ENCODE assay signal across 1 cellular context in the genomic region with DNA sequence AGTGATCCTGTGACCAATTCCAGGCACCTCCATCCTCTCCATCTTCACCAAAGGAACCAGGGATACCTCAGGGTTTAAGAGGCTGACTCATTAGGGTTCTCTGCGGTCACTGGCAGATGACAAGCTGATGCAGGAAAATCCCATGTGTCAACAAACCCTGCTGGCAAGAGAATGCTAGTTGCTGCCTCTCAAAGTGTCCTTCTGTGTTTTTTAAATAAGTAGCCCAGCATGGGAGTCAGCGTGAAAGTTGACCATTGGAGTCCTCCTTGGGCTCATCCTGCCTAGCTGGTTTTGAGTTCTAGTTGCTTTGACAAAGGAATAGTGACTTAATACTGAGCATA.
A peak's percentile ranks its signal among the peaks of the same experiment; 100 is the strongest.
TF ChIP-seq lines count a peak whose summit lies in the region.

No MANE protein-coding gene starts in this region.

TF ChIP-seq in HEK293, 187 proteins besides CTCF, POLR2A, EP300 and RAD21 (continued from another document and continues in another):
- TF ChIP-seq REST (tag by site-specific recombination; IDR thresholded peaks at IDR 0.05) = no peak
- peak; percentile 78 for TF ChIP-seq ZNF184 (tag by site-specific recombination; IDR thresholded peaks at IDR 0.05)
- TF ChIP-seq ZNF16 (tag by site-specific recombination; IDR thresholded peaks at IDR 0.05; ENCODE audit: low read depth) = no peak
- peak; percentile 87; the same call in 1 of the 2 replicates for TF ChIP-seq ZNF24 (tag by site-specific recombination; IDR thresholded peaks at IDR 0.05)
- peak; percentile 88 for TF ChIP-seq OSR2 (tag by site-specific recombination; IDR thresholded peaks at IDR 0.05)
- TF ChIP-seq ZNF785 (tag by site-specific recombination; IDR thresholded peaks at IDR 0.05) = no peak
- TF ChIP-seq, protein P1, sequence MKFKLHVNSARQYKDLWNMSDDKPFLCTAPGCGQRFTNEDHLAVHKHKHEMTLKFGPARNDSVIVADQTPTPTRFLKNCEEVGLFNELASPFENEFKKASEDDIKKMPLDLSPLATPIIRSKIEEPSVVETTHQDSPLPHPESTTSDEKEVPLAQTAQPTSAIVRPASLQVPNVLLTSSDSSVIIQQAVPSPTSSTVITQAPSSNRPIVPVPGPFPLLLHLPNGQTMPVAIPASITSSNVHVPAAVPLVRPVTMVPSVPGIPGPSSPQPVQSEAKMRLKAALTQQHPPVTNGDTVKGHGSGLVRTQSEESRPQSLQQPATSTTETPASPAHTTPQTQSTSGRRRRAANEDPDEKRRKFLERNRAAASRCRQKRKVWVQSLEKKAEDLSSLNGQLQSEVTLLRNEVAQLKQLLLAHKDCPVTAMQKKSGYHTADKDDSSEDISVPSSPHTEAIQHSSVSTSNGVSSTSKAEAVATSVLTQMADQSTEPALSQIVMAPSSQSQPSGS (tag by site-specific recombination; IDR thresholded peaks at IDR 0.05; ENCODE audit: low read depth) = no peak
- no peak for TF ChIP-seq SETDB1 (IDR thresholded peaks at IDR 0.05; ENCODE audit: insufficient read length, low read length)
- no peak for TF ChIP-seq KLF9 (tag by site-specific recombination; IDR thresholded peaks at IDR 0.05; ENCODE audit: low read depth)
- no peak for TF ChIP-seq ZNF404 (tag by site-specific recombination; IDR thresholded peaks at IDR 0.05)
- TF ChIP-seq IKZF3 (tag by site-specific recombination; IDR thresholded peaks at IDR 0.05) = no peak; the same call in 1 of the 2 replicates
- no peak for TF ChIP-seq ZNF211 (tag by site-specific recombination; IDR thresholded peaks at IDR 0.05; ENCODE audit: low read depth)
- TF ChIP-seq ZNF626 (tag by site-specific recombination; IDR thresholded peaks at IDR 0.05) = no peak
- TF ChIP-seq ZNF366 (tag by site-specific recombination; conservative IDR thresholded peaks at IDR 0.05) = peak; percentile 53
- TF ChIP-seq OVOL3 (tag by site-specific recombination; IDR thresholded peaks at IDR 0.05) = no peak
- no peak for TF ChIP-seq ZSCAN4 (tag by site-specific recombination; IDR thresholded peaks at IDR 0.05)
- peak; percentile 60; the same call in 1 of the 2 replicates for TF ChIP-seq ZBTB48 (tag by site-specific recombination; IDR thresholded peaks at IDR 0.05)
- TF ChIP-seq ZBTB6 (tag by site-specific recombination; IDR thresholded peaks at IDR 0.05) = no peak
- peak; percentile 62 for TF ChIP-seq ZNF629 (tag by site-specific recombination; IDR thresholded peaks at IDR 0.05)
- no peak for TF ChIP-seq ZSCAN30 (tag by site-specific recombination; IDR thresholded peaks at IDR 0.05)
- TF ChIP-seq, protein P2, sequence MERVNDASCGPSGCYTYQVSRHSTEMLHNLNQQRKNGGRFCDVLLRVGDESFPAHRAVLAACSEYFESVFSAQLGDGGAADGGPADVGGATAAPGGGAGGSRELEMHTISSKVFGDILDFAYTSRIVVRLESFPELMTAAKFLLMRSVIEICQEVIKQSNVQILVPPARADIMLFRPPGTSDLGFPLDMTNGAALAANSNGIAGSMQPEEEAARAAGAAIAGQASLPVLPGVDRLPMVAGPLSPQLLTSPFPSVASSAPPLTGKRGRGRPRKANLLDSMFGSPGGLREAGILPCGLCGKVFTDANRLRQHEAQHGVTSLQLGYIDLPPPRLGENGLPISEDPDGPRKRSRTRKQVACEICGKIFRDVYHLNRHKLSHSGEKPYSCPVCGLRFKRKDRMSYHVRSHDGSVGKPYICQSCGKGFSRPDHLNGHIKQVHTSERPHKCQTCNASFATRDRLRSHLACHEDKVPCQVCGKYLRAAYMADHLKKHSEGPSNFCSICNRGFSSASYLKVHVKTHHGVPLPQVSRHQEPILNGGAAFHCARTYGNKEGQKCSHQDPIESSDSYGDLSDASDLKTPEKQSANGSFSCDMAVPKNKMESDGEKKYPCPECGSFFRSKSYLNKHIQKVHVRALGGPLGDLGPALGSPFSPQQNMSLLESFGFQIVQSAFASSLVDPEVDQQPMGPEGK (tag by site-specific recombination; IDR thresholded peaks at IDR 0.05) = 0 out of 2 replicates have a peak, but pooled peaks have one; percentile 19
- no peak for TF ChIP-seq ZNF350 (tag by site-specific recombination; IDR thresholded peaks at IDR 0.05)
- no peak for TF ChIP-seq TSHZ1 (tag by site-specific recombination; IDR thresholded peaks at IDR 0.05; ENCODE audit: borderline replicate concordance)
- no peak for TF ChIP-seq ZNF138 (tag by site-specific recombination; IDR thresholded peaks at IDR 0.05; ENCODE audit: borderline replicate concordance)
- no peak for TF ChIP-seq MEIS1 (CRISPR knock-in tag; IDR thresholded peaks at IDR 0.05; ENCODE audit: borderline replicate concordance)
- TF ChIP-seq ZNF248 (tag by site-specific recombination; IDR thresholded peaks at IDR 0.05) = no peak
- peak; percentile 31; the same call in 1 of the 2 replicates for TF ChIP-seq SP7 (tag by site-specific recombination; IDR thresholded peaks at IDR 0.05)
- TF ChIP-seq ZFP69B (tag by site-specific recombination; IDR thresholded peaks at IDR 0.05) = no peak
- TF ChIP-seq, protein P3, sequence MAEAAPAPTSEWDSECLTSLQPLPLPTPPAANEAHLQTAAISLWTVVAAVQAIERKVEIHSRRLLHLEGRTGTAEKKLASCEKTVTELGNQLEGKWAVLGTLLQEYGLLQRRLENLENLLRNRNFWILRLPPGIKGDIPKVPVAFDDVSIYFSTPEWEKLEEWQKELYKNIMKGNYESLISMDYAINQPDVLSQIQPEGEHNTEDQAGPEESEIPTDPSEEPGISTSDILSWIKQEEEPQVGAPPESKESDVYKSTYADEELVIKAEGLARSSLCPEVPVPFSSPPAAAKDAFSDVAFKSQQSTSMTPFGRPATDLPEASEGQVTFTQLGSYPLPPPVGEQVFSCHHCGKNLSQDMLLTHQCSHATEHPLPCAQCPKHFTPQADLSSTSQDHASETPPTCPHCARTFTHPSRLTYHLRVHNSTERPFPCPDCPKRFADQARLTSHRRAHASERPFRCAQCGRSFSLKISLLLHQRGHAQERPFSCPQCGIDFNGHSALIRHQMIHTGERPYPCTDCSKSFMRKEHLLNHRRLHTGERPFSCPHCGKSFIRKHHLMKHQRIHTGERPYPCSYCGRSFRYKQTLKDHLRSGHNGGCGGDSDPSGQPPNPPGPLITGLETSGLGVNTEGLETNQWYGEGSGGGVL (tag by site-specific recombination; IDR thresholded peaks at IDR 0.05) = no peak
- peak; percentile 78; the same call in 1 of the 2 replicates for TF ChIP-seq ZNF10 (tag by site-specific recombination; IDR thresholded peaks at IDR 0.05)
- no peak for TF ChIP-seq ZNF239 (tag by site-specific recombination; IDR thresholded peaks at IDR 0.05)
- no peak for TF ChIP-seq ZSCAN16 (tag by site-specific recombination; IDR thresholded peaks at IDR 0.05)
- TF ChIP-seq PRDM10 (tag by site-specific recombination; IDR thresholded peaks at IDR 0.05) = peak; percentile 33; the same call in 1 of the 2 replicates
- no peak for TF ChIP-seq HOXA7 (CRISPR knock-in tag; IDR thresholded peaks at IDR 0.05; ENCODE audit: borderline replicate concordance)
- TF ChIP-seq PRDM4 (tag by site-specific recombination; IDR thresholded peaks at IDR 0.05) = no peak
- TF ChIP-seq ZNF549 (tag by site-specific recombination; IDR thresholded peaks at IDR 0.05) = no peak
